34 cellular contexts compared by ENCODE assay signal in the genomic region with DNA sequence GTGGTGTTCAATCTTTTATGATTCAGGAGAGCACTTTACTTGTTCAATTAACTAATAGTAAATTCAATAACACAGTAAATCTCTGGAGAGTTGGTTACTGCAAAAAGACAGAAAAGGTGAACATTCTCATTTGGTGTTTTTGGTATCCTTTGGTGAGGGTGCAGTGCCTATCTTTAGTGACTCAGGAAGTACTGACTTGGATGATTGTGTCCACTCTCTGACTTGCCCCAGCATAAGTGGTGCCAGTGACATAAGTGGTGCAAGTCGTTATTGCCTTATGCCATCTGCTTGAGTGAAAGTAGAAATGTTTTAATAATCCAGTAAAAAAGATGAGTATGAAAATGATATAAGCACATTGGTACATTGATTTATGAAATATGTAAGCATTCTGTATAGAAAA.
"Had no signal": no experiment of that assay in that cellular context is flagged by ENCODE, and none has a peak within 500 bp of the region (broad histone marks: within the 10 kb centered on the region; RNA-seq: fewer than 3 reads in every experiment).

No MANE protein-coding gene starts in this region.

- ATAC-seq: activated CD8-positive, alpha-beta memory T cell treated with anti-CD3 and anti-CD28 coated beads, Interleukin-2, amount 10 ng/mL, durations not matched to agents 7 days and 5 days; activated naive CD4-positive, alpha-beta T cell treated with anti-CD3 and anti-CD28 coated beads, Interleukin-2, amount 50 U/mL, for 72 hours; Panc1 had no signal

- H3K27me3 ChIP-seq: adrenal gland, MG63, SJSA1 had no signal

- H3K9me3 ChIP-seq: adrenal gland, MG63, SJSA1 had no signal

- H3K4me3 ChIP-seq: adrenal gland, MG63, SJSA1 had no signal

- H3K4me1 ChIP-seq: adrenal gland, SJSA1 had no signal

- H3K27ac ChIP-seq: adrenal gland, SJSA1, WERI-Rb-1 had no signal

- H3K36me3 ChIP-seq: adrenal gland, MG63, SJSA1, WERI-Rb-1 had no signal

- DNase-seq: activated CD4-positive, alpha-beta memory T cell treated with anti-CD3 and anti-CD28 coated beads, Interleukin-2, amount 10 ng/mL, durations not matched to agents 7 days and 5 days; activated CD4-positive, alpha-beta T cell treated with anti-CD3 and anti-CD28 coated beads for 1 hour; activated CD4-positive, alpha-beta T cell treated with anti-CD3 and anti-CD28 coated beads for 48 hours; activated CD4-positive, CD25-positive, alpha-beta regulatory T cell; activated CD8-positive, alpha-beta memory T cell treated with anti-CD3 and anti-CD28 coated beads for 24 hours; activated CD8-positive, alpha-beta memory T cell treated with anti-CD3 and anti-CD28 coated beads, Interleukin-2, amount 10 ng/mL, durations not matched to agents 7 days and 5 days; activated CD8-positive, alpha-beta memory T cell treated with anti-CD3 and anti-CD28 coated beads, Interleukin-2, amount 50 U/mL, for 48 hours; activated gamma-delta T cell; activated naive CD4-positive, alpha-beta T cell treated with anti-CD3 and anti-CD28 coated beads for 36 hours; activated T-cell treated with anti-CD3 and anti-CD28 coated beads, Interleukin-2, amount 50 U/mL, for 48 hours; adrenal gland; central memory CD4-positive, alpha-beta T cell; Kasumi-1; KBM-7; MG63; NCI-H1048; NCI-H1105 treated with DMSO at 0.1 percent for 48 hours; NCI-H1436; NCI-H1694; NCI-H1930; NCI-H2081 treated with DMSO at 0.1 percent for 48 hours; NCI-H226; NCI-H446 treated with DMSO at 0.1 percent for 48 hours; NCI-H524; NCI-H69; SHP77 treated with DMSO at 0.1 percent for 48 hours; SW 1271; T-helper 1 cell; T-helper 2 cell; T-helper 9 cell; WERI-Rb-1 had no signal
